ENCODE assay signal across 1 cellular context in genomic region chr15:40449275-40449674, GRCh38.
TF ChIP-seq lines count a peak whose summit lies in the region.

No MANE protein-coding gene starts in this region.

TF ChIP-seq in HEK293, 187 proteins besides CTCF, POLR2A, EP300 and RAD21 (continued from another document):
- TF ChIP-seq ZNF354C (tag by site-specific recombination; IDR thresholded peaks at IDR 0.05; ENCODE audit: borderline replicate concordance, low read depth) (no peak), ZNF654 (tag by site-specific recombination; IDR thresholded peaks at IDR 0.05; ENCODE audit: low read depth) (no peak), ZNF169 (tag by site-specific recombination; IDR thresholded peaks at IDR 0.05) (no peak)
- TF ChIP-seq, protein P1, sequence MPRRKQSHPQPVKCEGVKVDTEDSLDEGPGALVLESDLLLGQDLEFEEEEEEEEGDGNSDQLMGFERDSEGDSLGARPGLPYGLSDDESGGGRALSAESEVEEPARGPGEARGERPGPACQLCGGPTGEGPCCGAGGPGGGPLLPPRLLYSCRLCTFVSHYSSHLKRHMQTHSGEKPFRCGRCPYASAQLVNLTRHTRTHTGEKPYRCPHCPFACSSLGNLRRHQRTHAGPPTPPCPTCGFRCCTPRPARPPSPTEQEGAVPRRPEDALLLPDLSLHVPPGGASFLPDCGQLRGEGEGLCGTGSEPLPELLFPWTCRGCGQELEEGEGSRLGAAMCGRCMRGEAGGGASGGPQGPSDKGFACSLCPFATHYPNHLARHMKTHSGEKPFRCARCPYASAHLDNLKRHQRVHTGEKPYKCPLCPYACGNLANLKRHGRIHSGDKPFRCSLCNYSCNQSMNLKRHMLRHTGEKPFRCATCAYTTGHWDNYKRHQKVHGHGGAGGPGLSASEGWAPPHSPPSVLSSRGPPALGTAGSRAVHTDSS (tag by site-specific recombination; IDR thresholded peaks at IDR 0.05), result 0 out of 2 replicates have a peak, but pooled peaks have one; percentile 33
